In the genomic region with DNA sequence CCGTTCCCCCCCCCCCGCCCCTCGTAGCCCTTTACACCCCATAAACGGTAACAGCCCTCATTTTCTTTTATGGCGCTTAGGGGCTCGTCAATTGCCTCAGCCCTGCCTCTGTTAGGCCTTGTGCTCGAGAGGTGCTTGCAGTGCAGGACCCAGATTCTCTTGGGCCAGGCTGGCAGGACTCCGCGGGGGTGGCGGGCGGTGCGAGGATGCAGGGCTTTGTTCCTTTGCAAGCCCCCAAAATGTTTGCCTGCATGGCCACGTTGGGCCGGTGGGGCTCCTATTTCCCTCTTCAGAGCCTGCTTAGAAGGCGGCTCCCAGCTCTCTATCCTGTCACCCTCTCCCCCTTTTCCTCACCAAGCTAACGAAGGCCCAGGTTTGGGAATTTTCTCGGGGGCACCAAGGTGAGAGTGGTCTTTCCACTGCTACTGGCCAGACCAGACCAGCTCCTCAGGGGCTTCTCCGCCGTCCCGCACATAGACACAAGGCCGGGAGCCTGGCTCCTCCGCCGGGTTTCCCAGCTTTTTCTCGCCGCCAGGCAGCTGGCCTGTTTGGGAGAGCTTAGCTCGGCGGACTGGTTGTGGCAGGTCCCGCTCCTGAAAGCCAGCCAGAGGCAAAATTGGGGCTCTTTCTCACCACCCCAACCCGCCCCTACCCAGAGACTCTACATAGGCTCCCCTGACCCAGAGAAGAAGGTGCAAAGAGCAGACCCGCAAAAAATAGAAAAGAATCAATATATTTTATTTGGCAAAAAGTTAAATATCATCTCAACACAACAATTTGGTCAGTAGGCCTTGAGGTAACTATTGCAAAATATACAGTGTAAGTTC, we compare ENCODE assay signal across 11 cellular contexts. TPM values are rescaled to one million over a fixed set of nuclear protein-coding genes. Genes with fewer than 3 reads are reported as not detected.
A peak's percentile ranks its signal among the peaks of the same experiment; 100 is the strongest.
DNase-seq lines count a peak whose midpoint lies in the region; ATAC-seq and TF ChIP-seq lines count a peak whose summit lies in the region.
"Had no signal": no experiment of that assay in that cellular context is flagged by ENCODE, and none has a peak within 500 bp of the region (broad histone marks: within the 10 kb centered on the region; RNA-seq: fewer than 3 reads in every experiment).

No MANE protein-coding gene starts in this region.

- no peak for TF ChIP-seq CTCF in VCaP (conservative IDR thresholded peaks at IDR 0.05)
- TF ChIP-seq CTCF in lower lobe of right lung (IDR thresholded peaks at IDR 0.05): no peak
- TF ChIP-seq CTCF in tibial artery (IDR thresholded peaks at IDR 0.05): no peak

- peak; percentile 55 for DNase-seq in activated CD8-positive, alpha-beta memory T cell treated with anti-CD3 and anti-CD28 coated beads, Interleukin-2, amount 50 U/mL, for 48 hours
- DNase-seq in activated CD8-positive, alpha-beta memory T cell treated with anti-CD3 and anti-CD28 coated beads for 24 hours: no peak
- DNase-seq in lower lobe of right lung (peak; percentile 46), tibial artery (peak; percentile 29 to 69), dedifferentiated amniotic fluid mesenchymal stem cell (ENCODE audit: extremely low spot score) (no peak), NCI-H2171 (lab: John Stamatoyannopoulos, UW) (no peak)
- DNase-seq: activated CD4-positive, alpha-beta memory T cell treated with anti-CD3 and anti-CD28 coated beads for 36 hours; NCI-H1092 had no signal

- peak overlapping the region; percentile 63 for H3K4me3 ChIP-seq in lower lobe of right lung
- H3K4me3 ChIP-seq in tibial artery: peak overlapping the region; percentile 68 to 91

- H3K4me1 ChIP-seq in lower lobe of right lung (peaks cover 44% of the 10 kb centered on the region), tibial artery (peaks cover 0 to 51% (median 16%) of the 10 kb centered on the region in 4 donors)

- H3K9me3 ChIP-seq in lower lobe of right lung (no peaks in the 10 kb centered on the region), tibial artery (no peaks in the 10 kb centered on the region)

- peaks cover 95% of the 10 kb centered on the region for H3K27me3 ChIP-seq in lower lobe of right lung (ENCODE audit: low read depth)
- H3K27me3 ChIP-seq in tibial artery: no peaks in the 10 kb centered on the region

- H3K36me3 ChIP-seq in lower lobe of right lung: no peaks in the 10 kb centered on the region
- no peaks in the 10 kb centered on the region for H3K36me3 ChIP-seq in tibial artery

- ATAC-seq in lower lobe of right lung (no peak), HG03342 (IDR thresholded peaks at IDR 0.05; ENCODE audit: unreplicated experiment) (no peak)

- intact Hi-C loops in lower lobe of right lung (cut with DNase I): no loop called here
- intact Hi-C loops in tibial artery (cut with DNase I; ENCODE audit: low total_unique reads): loop anchor here (2.0 to 10.0 kb wide), 3 partner anchors 791 to 1767 kb away; partner anchors contain the start of genes CBX3 and HNRNPA2B1

- peak overlapping the region; percentile 99 for H3K27ac ChIP-seq in VCaP
- no peak overlapping the region for H3K27ac ChIP-seq in lower lobe of right lung
- peak overlapping the region; percentile 82 to 96 for H3K27ac ChIP-seq in tibial artery

RNA-seq across cellular contexts. Expression of gene HOXA9, which starts 3.4 kb away (rescaled TPM):
- total RNA-seq in lower lobe of right lung: 1.7 TPM
- total RNA-seq: bronchial epithelial cell had no signal

RNA-seq across cellular contexts. Expression of gene HOXA7, which starts 5.5 kb away (rescaled TPM):
- 2.2 TPM for total RNA-seq in lower lobe of right lung
- total RNA-seq: activated CD4-positive, alpha-beta memory T cell treated with anti-CD3 and anti-CD28 coated beads for 36 hours; bronchial epithelial cell had no signal

RNA-seq across cellular contexts. Expression of gene HOXA3, which starts 9.6 kb away (rescaled TPM):
- total RNA-seq in lower lobe of right lung: 4.6 TPM
- total RNA-seq: activated CD4-positive, alpha-beta memory T cell treated with anti-CD3 and anti-CD28 coated beads for 36 hours; bronchial epithelial cell had no signal

RNA-seq across cellular contexts. Expression of gene HOXA10, which starts 12.2 kb away (rescaled TPM):
- total RNA-seq in lower lobe of right lung: 0.38 TPM
- total RNA-seq: activated CD4-positive, alpha-beta memory T cell treated with anti-CD3 and anti-CD28 coated beads for 36 hours; bronchial epithelial cell had no signal

RNA-seq across cellular contexts. Expression of gene HOXA6, which starts 14.4 kb away (rescaled TPM):
- total RNA-seq in lower lobe of right lung: 4.6 TPM
- total RNA-seq: activated CD4-positive, alpha-beta memory T cell treated with anti-CD3 and anti-CD28 coated beads for 36 hours had no signal

Comparison
In these comparisons a context has a peak if more than half of its experiments do, and no peak if none do; other contexts are left out.
1. DNase-seq: peak in activated CD8-positive, alpha-beta memory T cell treated with anti-CD3 and anti-CD28 coated beads, Interleukin-2, amount 50 U/mL, for 48 hours (single experiment), lower lobe of right lung (single experiment) and tibial artery (2 of 2); none in activated CD8-positive, alpha-beta memory T cell treated with anti-CD3 and anti-CD28 coated beads for 24 hours (single experiment), dedifferentiated amniotic fluid mesenchymal stem cell (single experiment) and NCI-H2171 (single experiment).